ENCODE assay signal across 29 cellular contexts in the genomic region with DNA sequence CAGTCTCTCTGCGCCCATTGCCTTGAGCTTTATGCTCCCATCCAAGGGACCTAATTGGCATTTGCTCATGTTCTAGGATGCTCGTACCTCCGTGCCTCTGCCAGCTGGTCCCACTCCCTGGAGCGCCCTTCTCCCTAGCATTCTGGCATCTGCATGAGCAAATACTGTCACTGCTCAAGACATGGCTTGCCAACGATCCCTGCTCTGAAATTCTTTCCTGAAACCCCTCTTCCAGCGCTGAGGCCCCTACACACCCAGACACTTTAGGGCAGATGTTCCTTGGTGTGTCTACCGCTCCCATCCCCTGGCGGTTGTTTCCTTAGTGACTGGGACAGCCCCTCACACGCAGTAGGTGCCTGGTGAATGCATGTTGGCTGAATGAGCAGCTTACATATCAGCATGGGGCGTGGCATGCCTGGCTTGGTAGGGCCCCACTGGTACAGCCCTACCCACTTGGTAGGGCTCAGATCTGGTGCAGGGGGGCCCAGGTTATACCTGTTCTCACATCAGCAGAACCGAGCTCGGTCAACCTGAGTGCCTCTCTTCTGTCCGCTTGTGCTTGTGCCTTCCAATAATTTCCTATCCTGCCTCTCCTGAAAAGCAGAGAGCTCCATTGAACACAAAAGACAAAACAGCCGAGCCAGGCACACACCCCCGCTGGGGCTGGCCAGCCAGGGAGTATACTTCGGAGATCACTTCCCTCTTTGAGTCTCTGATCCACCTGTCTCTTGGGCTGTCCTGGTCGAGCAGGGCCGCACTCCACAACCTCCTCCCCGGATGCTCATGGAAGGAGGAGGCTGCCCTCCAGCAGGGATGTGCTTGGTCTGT. TPM values are rescaled to one million over a fixed set of nuclear protein-coding genes. Genes with fewer than 3 reads are reported as not detected.
"Had no signal": no experiment of that assay in that cellular context is flagged by ENCODE, and none has a peak within 500 bp of the region (broad histone marks: within the 10 kb centered on the region; RNA-seq: fewer than 3 reads in every experiment).

No MANE protein-coding gene starts in this region.

- DNase-seq: activated CD4-positive, alpha-beta T cell treated with anti-CD3 and anti-CD28 coated beads for 48 hours; activated CD4-positive, alpha-beta T cell treated with anti-CD3 and anti-CD28 coated beads, Interleukin-2, amount 50 U/mL, for 48 hours; activated gamma-delta T cell treated with Interleukin-2 at 50 U/mL for 16 hours; activated naive CD4-positive, alpha-beta T cell treated with anti-CD3 and anti-CD28 coated beads, Interleukin-2, amount 50 U/mL, for 16 hours; activated T-cell treated with anti-CD3 and anti-CD28 coated beads, Interleukin-2, amount 50 U/mL, for 24 hours; amniotic stem cell; brain microvascular endothelial cell; caudate nucleus; foreskin fibroblast; hippocampal formation; left colon; midbrain; naive thymus-derived CD4-positive, alpha-beta T cell; stimulated activated CD4-positive, alpha-beta T cell treated with anti-CD3 and anti-CD28 coated beads, Interleukin-4, amount 100 ng/mL, for 24 hours; T-helper 9 cell; upper lobe of right lung had no signal

- H3K27ac ChIP-seq: brain microvascular endothelial cell, neural progenitor cell, right lobe of liver, upper lobe of right lung, VCaP had no signal

- H3K4me2 ChIP-seq: neural progenitor cell had no signal

- H3K4me1 Mint-ChIP-seq: activated T-helper 17 cell treated with anti-CD3 and anti-CD28 coated beads, Interleukin-2, amount 50 U/mL, for 72 hours; stimulated activated effector memory CD8-positive, alpha-beta T cell treated with anti-CD3 and anti-CD28 coated beads, Interleukin-12 subunit alpha, Interleukin-12 subunit beta, amount 100 ng/mL, for 72 hours had no signal

- H3K36me3 ChIP-seq: brain microvascular endothelial cell, neural progenitor cell, right lobe of liver, upper lobe of right lung had no signal

- H3K36me3 Mint-ChIP-seq: naive thymus-derived CD4-positive, alpha-beta T cell; neural progenitor cell; stimulated activated effector memory CD8-positive, alpha-beta T cell treated with anti-CD3 and anti-CD28 coated beads, Interleukin-12 subunit alpha, Interleukin-12 subunit beta, amount 100 ng/mL, for 72 hours had no signal

- H3K27me3 Mint-ChIP-seq: activated T-cell treated with anti-CD3 and anti-CD28 coated beads, Interleukin-2, amount 50 U/mL, for 24 hours had no signal

- H3K4me1 ChIP-seq: neural progenitor cell, right lobe of liver, upper lobe of right lung had no signal

- H2AFZ ChIP-seq: neural progenitor cell had no signal

- H3K9me3 Mint-ChIP-seq: T-helper 1 cell treated with Interleukin-12 subunit alpha and Interleukin-12 subunit beta and Interleukin-4 antibody, amounts not matched to agents 30 μg/mL and 1 μg/mL, for 36 hours had no signal

- H3K4me3 Mint-ChIP-seq: activated T-cell treated with anti-CD3 and anti-CD28 coated beads, Interleukin-2, amount 50 U/mL, for 24 hours; activated T-helper 17 cell treated with anti-CD3 and anti-CD28 coated beads, Interleukin-2, amount 50 U/mL, for 72 hours; naive thymus-derived CD4-positive, alpha-beta T cell; neural progenitor cell; stimulated activated effector memory CD8-positive, alpha-beta T cell treated with anti-CD3 and anti-CD28 coated beads, Interleukin-12 subunit alpha, Interleukin-12 subunit beta, amount 100 ng/mL, for 72 hours; stimulated activated naive CD8-positive, alpha-beta T cell treated with anti-CD3 and anti-CD28 coated beads, Interleukin-15, Interleukin-2, amounts not matched to agents 100 ng/mL and 50 ng/mL, for 24 hours; T-helper 1 cell treated with Interleukin-12 subunit alpha and Interleukin-12 subunit beta and Interleukin-4 antibody, amounts not matched to agents 30 μg/mL and 1 μg/mL, for 36 hours had no signal

- H3K27ac Mint-ChIP-seq: activated T-cell treated with anti-CD3 and anti-CD28 coated beads, Interleukin-2, amount 50 U/mL, for 24 hours; activated T-helper 17 cell treated with anti-CD3 and anti-CD28 coated beads, Interleukin-2, amount 50 U/mL, for 72 hours; naive thymus-derived CD4-positive, alpha-beta T cell; neural progenitor cell; progenitor cell of endocrine pancreas; stimulated activated effector memory CD8-positive, alpha-beta T cell treated with anti-CD3 and anti-CD28 coated beads, Interleukin-12 subunit alpha, Interleukin-12 subunit beta, amount 100 ng/mL, for 72 hours; stimulated activated naive CD8-positive, alpha-beta T cell treated with anti-CD3 and anti-CD28 coated beads, Interleukin-15, Interleukin-2, amounts not matched to agents 100 ng/mL and 50 ng/mL, for 24 hours; T-helper 1 cell treated with Interleukin-12 subunit alpha and Interleukin-12 subunit beta and Interleukin-4 antibody, amounts not matched to agents 30 μg/mL and 1 μg/mL, for 36 hours had no signal

- H3K4me3 ChIP-seq: neural progenitor cell, right lobe of liver, upper lobe of right lung had no signal

- H3K27me3 ChIP-seq: neural progenitor cell, right lobe of liver, upper lobe of right lung had no signal

- FAIRE-seq: astrocyte, keratinocyte, TTC549 had no signal

- H3K9me3 ChIP-seq: right lobe of liver, upper lobe of right lung had no signal

- ATAC-seq: activated T-helper 17 cell treated with anti-CD3 and anti-CD28 coated beads, Interleukin-2, amount 50 U/mL, for 72 hours; esophagus mucosa; left colon; stimulated activated effector memory CD8-positive, alpha-beta T cell treated with anti-CD3 and anti-CD28 coated beads, Interleukin-12 subunit alpha, Interleukin-12 subunit beta, amount 100 ng/mL, for 72 hours; upper lobe of right lung had no signal

- H3K9ac ChIP-seq: neural progenitor cell had no signal

RNA-seq across cellular contexts. Expression of gene INHBB, which starts 59.2 kb away (rescaled TPM):
- total RNA-seq: activated CD8-positive, alpha-beta memory T cell treated with anti-CD3 and anti-CD28 coated beads for 36 hours; activated T-helper 17 cell treated with anti-CD3 and anti-CD28 coated beads, Interleukin-2, amount 50 U/mL, for 72 hours; naive thymus-derived CD4-positive, alpha-beta T cell; progenitor cell of endocrine pancreas had no signal
- polyA plus RNA-seq: keratinocyte; naive thymus-derived CD4-positive, alpha-beta T cell had no signal
